14 cellular contexts compared by ENCODE assay signal in genomic region chr2:58237741-58238140, GRCh38. TPM values are rescaled to one million over a fixed set of nuclear protein-coding genes. Genes with fewer than 3 reads are reported as not detected.
DNase-seq lines count a peak whose midpoint lies in the region; ATAC-seq and TF ChIP-seq lines count a peak whose summit lies in the region.
"Had no signal": no experiment of that assay in that cellular context is flagged by ENCODE, and none has a peak within 500 bp of the region (broad histone marks: within the 10 kb centered on the region; RNA-seq: fewer than 3 reads in every experiment).

No MANE protein-coding gene starts in this region.

- H3K4me3 ChIP-seq in OCI-LY7 (ENCODE audit: low read depth, low read length, poor library complexity, severe bottlenecking) (no peak overlapping the region), iPS-20b (ENCODE audit: low read length) (peak overlapping the region; percentile 98; the same call in 1 of the 2 replicates)
- H3K4me3 ChIP-seq: left lung had no signal

- H3K4me1 ChIP-seq in OCI-LY7 (ENCODE audit: insufficient read depth, low read length, poor library complexity, severe bottlenecking) (peaks cover 32% of the 10 kb centered on the region), iPS-20b (ENCODE audit: insufficient read depth, low read length) (peaks cover 57% of the 10 kb centered on the region; the same call in 1 of the 2 replicates)

- no peak for TF ChIP-seq CTCF in OCI-LY7 (conservative IDR thresholded peaks at IDR 0.05; ENCODE audit: low read length)

- intact Hi-C loops in OCI-LY7 (cut with micrococcal nuclease; ENCODE audit: unreplicated experiment) = no loop called here

- BruUV-seq in OCI-LY7 (replicated peaks; lab: Mats Ljungman, UMichigan) = no TSS peak

- H4K20me1 ChIP-seq in OCI-LY7 (ENCODE audit: insufficient read depth, low read length) = 0 out of 2 replicates have a peak, but pooled peaks cover 12% of the 10 kb centered on the region

- no peaks in the 10 kb centered on the region for H3K27me3 ChIP-seq in iPS-20b (ENCODE audit: insufficient read depth, low read length)
- H3K27me3 ChIP-seq: left lung had no signal

- ATAC-seq in GM21529 (IDR thresholded peaks at IDR 0.05; ENCODE audit: unreplicated experiment) = peak; percentile 20
- ATAC-seq in GM21737 (IDR thresholded peaks at IDR 0.05; ENCODE audit: unreplicated experiment) = no peak
- no peak for ATAC-seq in GM18867 (IDR thresholded peaks at IDR 0.05; ENCODE audit: unreplicated experiment)
- ATAC-seq: left lung had no signal

- no peaks in the 10 kb centered on the region for H3K9me2 ChIP-seq in OCI-LY7 (ENCODE audit: insufficient read depth, low read length)

- CTCF ChIA-PET in OCI-LY7 (lab: Charles Lee; ENCODE audit: unreplicated experiment) = no interaction called here

- DNase-seq in ELR (ENCODE audit: low read depth) = peak; percentile 12
- peak; percentile 18 for DNase-seq in OCI-LY7 (ENCODE audit: low spot score)
- no peak for DNase-seq in activated CD4-positive, CD25-positive, alpha-beta regulatory T cell (lab: John Stamatoyannopoulos, UW)
- DNase-seq: activated CD8-positive, alpha-beta memory T cell treated with anti-CD3 and anti-CD28 coated beads for 24 hours; activated naive CD8-positive, alpha-beta T cell treated with anti-CD3 and anti-CD28 coated beads, Interleukin-2, amount 10 ng/mL, durations not matched to agents 7 days and 5 days; dermis blood vessel endothelial cell; left lung; NCI-H524; nucleus accumbens; SW 1271 had no signal

- peak overlapping the region; percentile 82 for H3K4me2 ChIP-seq in OCI-LY7 (ENCODE audit: low read length)

- H3K79me2 ChIP-seq in OCI-LY7 (ENCODE audit: insufficient read depth, low read depth, low read length) = peaks cover 80% of the 10 kb centered on the region; the same call in 1 of the 2 replicates

- peaks cover 3% of the 10 kb centered on the region; the same call in 1 of the 2 replicates for H3K36me3 ChIP-seq in OCI-LY7 (ENCODE audit: insufficient read depth, low read length)
- H3K36me3 ChIP-seq in iPS-20b (ENCODE audit: insufficient read depth, low read depth, low read length) = no peaks in the 10 kb centered on the region
- H3K36me3 ChIP-seq: left lung had no signal

- H3K9ac ChIP-seq in iPS-20b (ENCODE audit: low read depth, low read length) = no peak overlapping the region

- no peaks in the 10 kb centered on the region for H3K9me3 ChIP-seq in OCI-LY7 (ENCODE audit: low read length)
- no peaks in the 10 kb centered on the region for H3K9me3 ChIP-seq in iPS-20b (ENCODE audit: insufficient read depth, low read depth, low read length)
- H3K9me3 ChIP-seq: left lung had no signal

- POLR2A ChIA-PET in OCI-LY7 (lab: Charles Lee) = interaction anchor here (1.0 to 1.9 kb wide), 3 partner anchors 9 to 29 kb away, joined by 3 to 7 read pairs (median 4); no protein-coding TSS in a partner anchor

- H3K27ac ChIP-seq in OCI-LY7 (ENCODE audit: low read depth, low read length, poor library complexity, severe bottlenecking) (no peak overlapping the region), iPS-20b (ENCODE audit: low read length) (no peak overlapping the region)
- H3K27ac ChIP-seq: left lung had no signal

- H2AFZ ChIP-seq in OCI-LY7 (ENCODE audit: low read length) = no peak overlapping the region

RNA-seq across cellular contexts. Expression of gene FANCL, which starts 3.4 kb away (rescaled TPM):
- total RNA-seq in OCI-LY7 (2014; rRNA removed; shearing (Covaris generic)) = 33.0 and 36.9 TPM in 2 replicates
- total RNA-seq in OCI-LY7 (2022) = 32.8 and 33.9 TPM in 2 replicates

Comparison
In these comparisons a context has a peak if more than half of its experiments do, and no peak if none do; other contexts are left out.
1. DNase-seq: peak in ELR (single experiment) and OCI-LY7 (single experiment); none in activated CD4-positive, CD25-positive, alpha-beta regulatory T cell (0 of 4).